Comparison of ENCODE assay signal across 10 cellular contexts in genomic region chr6:125746019-125746414, GRCh38. TPM values are rescaled to one million over a fixed set of nuclear protein-coding genes. Genes with fewer than 3 reads are reported as not detected.
DNase-seq lines count a peak whose midpoint lies in the region; ATAC-seq and TF ChIP-seq lines count a peak whose summit lies in the region.
"Had no signal": no experiment of that assay in that cellular context is flagged by ENCODE, and none has a peak within 500 bp of the region (broad histone marks: within the 10 kb centered on the region; RNA-seq: fewer than 3 reads in every experiment).

No MANE protein-coding gene starts in this region.

- H3K27me3 Mint-ChIP-seq in activated naive CD4-positive, alpha-beta T cell treated with anti-CD3 and anti-CD28 coated beads for 36 hours (ENCODE audit: low read depth) = peaks cover 49% of the 10 kb centered on the region

- no peak overlapping the region for H2BK5ac ChIP-seq in mesendoderm (ENCODE audit: low read length)

- TF ChIP-seq POLR2A in tibial nerve (IDR thresholded peaks at IDR 0.05) = no peak

- no peak overlapping the region for H2BK15ac ChIP-seq in mesendoderm (replicated peaks; ENCODE audit: low read depth)

- WGBS in mesendoderm (ENCODE audit: extremely low coverage, insufficient coverage, low lambda C conversion rate) = no CpG with 5 or more reads among the region's 5 CpGs
- 70 to 73% methylated on average over 5 of the region's 5 CpGs for WGBS in tibial nerve, 2 donors

- no peak overlapping the region for H4K5ac ChIP-seq in mesendoderm (ENCODE audit: low read length)

- peak overlapping the region; percentile 76 for H3K18ac ChIP-seq in mesendoderm (ENCODE audit: low read length)

- H3K4ac ChIP-seq in mesendoderm (ENCODE audit: low read depth, low read length) = no peak overlapping the region

- H3K56ac ChIP-seq in mesendoderm (ENCODE audit: low read length) = peak overlapping the region; percentile 87

- peak overlapping the region; percentile 5 for H3K4me3 Mint-ChIP-seq in activated naive CD4-positive, alpha-beta T cell treated with anti-CD3 and anti-CD28 coated beads for 36 hours

- TF ChIP-seq CTCF in tibial nerve (IDR thresholded peaks at IDR 0.05) = no peak

- intact Hi-C loops in activated naive CD4-positive, alpha-beta T cell treated with anti-CD3 and anti-CD28 coated beads for 36 hours (cut with micrococcal nuclease) = loop anchor here (5.0 to 10.0 kb wide), 2 partner anchors 599 to 789 kb away; partner anchors contain the start of gene CENPW
- intact Hi-C loops in posterior vena cava (cut with DNase I) = no loop called here

- no peaks in the 10 kb centered on the region for H3K9me3 Mint-ChIP-seq in activated naive CD4-positive, alpha-beta T cell treated with anti-CD3 and anti-CD28 coated beads for 36 hours

- peak overlapping the region; percentile 67 for H3K9ac ChIP-seq in mesendoderm (ENCODE audit: low read length)

- peak overlapping the region; percentile 82 for H3K4me2 ChIP-seq in mesendoderm (ENCODE audit: low read length)

- H3K36me3 ChIP-seq in mesendoderm (ENCODE audit: control insufficient read depth, insufficient read depth, low read length) (no peaks in the 10 kb centered on the region), tibial nerve (no peaks in the 10 kb centered on the region)

- no peak for DNase-seq in activated naive CD4-positive, alpha-beta T cell treated with anti-CD3 and anti-CD28 coated beads for 36 hours
- DNase-seq in activated naive CD4-positive, alpha-beta T cell treated with anti-CD3 and anti-CD28 coated beads, Interleukin-2, amount 50 U/mL, for 16 hours = no peak
- DNase-seq in mesendoderm (peak; percentile 16), tibial nerve (ENCODE audit: low spot score in 2 of 2) (no peak), posterior vena cava (ENCODE audit: low spot score) (no peak), retina (no peak)
- DNase-seq: AML-193 had no signal

- H3K27me3 ChIP-seq in mesendoderm (ENCODE audit: insufficient read depth, low read length, poor library complexity) = no peaks in the 10 kb centered on the region
- H3K27me3 ChIP-seq in tibial nerve = peaks cover 0 to 20% of the 10 kb centered on the region in 2 donors

- H3K27ac Mint-ChIP-seq in activated naive CD4-positive, alpha-beta T cell treated with anti-CD3 and anti-CD28 coated beads for 36 hours = no peak overlapping the region

- no peak overlapping the region for H3K23ac ChIP-seq in mesendoderm (ENCODE audit: low read length)

- H3K27ac ChIP-seq in angular gyrus (ENCODE audit: low read depth, low read length) (peak overlapping the region; percentile 84), mesendoderm (ENCODE audit: low read depth, low read length) (no peak overlapping the region), tibial nerve (peak overlapping the region; percentile 59 to 91 (median 83))

- TF ChIP-seq EP300 in tibial nerve (IDR thresholded peaks at IDR 0.05) = no peak

- H3K4me1 ChIP-seq in mesendoderm (ENCODE audit: control insufficient read depth, low read depth, low read length) (peaks cover 5% of the 10 kb centered on the region), tibial nerve (peaks cover 0 to 55% (median 2%) of the 10 kb centered on the region in 4 donors)

- ATAC-seq in HG02884 (IDR thresholded peaks at IDR 0.05; ENCODE audit: unreplicated experiment) = no peak

- H2AK5ac ChIP-seq in mesendoderm (ENCODE audit: low read length) = no peak overlapping the region

- no peak overlapping the region for H2BK120ac ChIP-seq in mesendoderm (ENCODE audit: low read depth, low read length)

- peaks cover 2% of the 10 kb centered on the region for H3K79me2 ChIP-seq in mesendoderm (ENCODE audit: control insufficient read depth, insufficient read depth, low read length)

- CTCF ChIA-PET in activated naive CD4-positive, alpha-beta T cell treated with anti-CD3 and anti-CD28 coated beads for 36 hours (lab: Charles Lee) = interaction anchor here (0.6 to 1.2 kb wide), 5 partner anchors 10 to 433 kb away, joined by 3 to 5 read pairs (median 3); no protein-coding TSS in a partner anchor

- no peaks in the 10 kb centered on the region for H3K79me1 ChIP-seq in mesendoderm (ENCODE audit: low read length)

- H3K4me3 ChIP-seq in mesendoderm (ENCODE audit: low read length) = no peak overlapping the region
- H3K4me3 ChIP-seq in tibial nerve = peak overlapping the region in 3 of 4 donors; percentile 64 to 77 (median 73)

- no peak overlapping the region for H4K8ac ChIP-seq in mesendoderm (ENCODE audit: low read depth, low read length)

- H3K36me3 Mint-ChIP-seq in activated naive CD4-positive, alpha-beta T cell treated with anti-CD3 and anti-CD28 coated beads for 36 hours (ENCODE audit: low read depth) = no peaks in the 10 kb centered on the region

- no peaks in the 10 kb centered on the region for H3K9me3 ChIP-seq in tibial nerve

- peaks cover 25% of the 10 kb centered on the region for H3K4me1 Mint-ChIP-seq in activated naive CD4-positive, alpha-beta T cell treated with anti-CD3 and anti-CD28 coated beads for 36 hours (ENCODE audit: low read depth)

RNA-seq across cellular contexts. Expression of gene HEY2, which starts 3.4 kb away (rescaled TPM):
- not detected for total RNA-seq in activated naive CD4-positive, alpha-beta T cell treated with anti-CD3 and anti-CD28 coated beads for 36 hours
- 11.1 TPM for polyA plus RNA-seq in mesendoderm (2013, experiment 1 of 2)
- polyA plus RNA-seq in mesendoderm (2013, experiment 2 of 2) = 11.3 TPM
- 1 to 10 TPM; 1.5 to 7.3 (median 4.3) TPM for total RNA-seq in tibial nerve
- total RNA-seq in posterior vena cava = 10 to 100 TPM in 1 of 2 donors, 1 to 10 TPM in 1; 9.2 to 11.3 TPM
- total RNA-seq: T-helper 2 cell treated with Interferon-gamma antibody and Interleukin-4, amounts not matched to agents 100 ng/mL and 5 ng/mL, for 36 hours had no signal

RNA-seq across cellular contexts. Expression of gene NCOA7, which starts 44.7 kb away (rescaled TPM):
- total RNA-seq in activated naive CD4-positive, alpha-beta T cell treated with anti-CD3 and anti-CD28 coated beads for 36 hours = 10 to 100 TPM; 39.2 to 43.1 TPM
- polyA plus RNA-seq in mesendoderm (2013, experiment 1 of 2) = 3.2 TPM
- 3.8 TPM for polyA plus RNA-seq in mesendoderm (2013, experiment 2 of 2)
- total RNA-seq in tibial nerve (10 to 100 TPM; 38.7 to 86.7 (median 59.7) TPM), posterior vena cava (10 to 100 TPM; 41.5 to 43.3 TPM)
